In the genomic region with DNA sequence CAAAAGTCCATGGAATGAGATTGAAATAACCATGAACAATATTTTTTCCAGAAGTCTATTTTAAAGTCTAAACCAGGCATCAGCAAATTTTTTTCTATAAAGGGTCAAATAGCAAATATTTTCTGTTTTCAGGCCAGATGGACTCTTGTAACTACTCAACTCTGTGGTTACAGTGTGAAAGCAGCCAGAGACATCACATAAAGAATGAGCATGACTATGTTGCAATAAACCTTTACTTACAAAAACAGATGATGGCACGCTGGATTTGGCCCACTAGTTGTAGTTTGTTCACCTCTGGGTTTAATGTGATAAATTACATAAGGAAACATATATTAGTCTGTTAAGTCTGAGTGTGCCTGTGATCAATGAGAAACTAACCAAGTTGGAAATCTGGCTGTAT, we compare ENCODE assay signal across 27 cellular contexts.
DNase-seq lines count a peak whose midpoint lies in the region; ATAC-seq and TF ChIP-seq lines count a peak whose summit lies in the region.
"Had no signal": no experiment of that assay in that cellular context is flagged by ENCODE, and none has a peak within 500 bp of the region (broad histone marks: within the 10 kb centered on the region; RNA-seq: fewer than 3 reads in every experiment).

No MANE protein-coding gene starts in this region.

- TF ChIP-seq CTCF in MCF 10A (IDR thresholded peaks at IDR 0.05; ENCODE audit: unreplicated experiment): no peak
- no peak for TF ChIP-seq CTCF in breast epithelium (IDR thresholded peaks at IDR 0.05)
- no peak for TF ChIP-seq CTCF in fibroblast of villous mesenchyme (IDR thresholded peaks at IDR 0.05; ENCODE audit: insufficient read depth, low read depth, low read length)

- in situ Hi-C loops in ACHN (cut with HindIII; ENCODE audit: low pct_ligation_motif_present, low pct_unique_long_range_greater_than_20kb, low sequenced_read_pairs): no loop called here

- H3K4me1 Mint-ChIP-seq in MCF 10A (ENCODE audit: insufficient read depth, unreplicated experiment): no peaks in the 10 kb centered on the region

- no peak overlapping the region for H3K27ac ChIP-seq in breast epithelium
- H3K27ac ChIP-seq: 22Rv1, BLaER1, cardiac muscle cell, gastroesophageal sphincter, lower lobe of right lung, psoas muscle had no signal

- H3K4me3 Mint-ChIP-seq in MCF 10A (ENCODE audit: unreplicated experiment): no peak overlapping the region
- H3K4me3 Mint-ChIP-seq: T-helper 2 cell treated with Interferon-gamma antibody and Interleukin-4, amounts not matched to agents 5 μg/mL and 100 μg/mL, for 36 hours had no signal

- no peak overlapping the region for H3K27ac Mint-ChIP-seq in MCF 10A (ENCODE audit: low read depth, unreplicated experiment)
- H3K27ac Mint-ChIP-seq: T-helper 2 cell treated with Interferon-gamma antibody and Interleukin-4, amounts not matched to agents 5 μg/mL and 100 μg/mL, for 36 hours had no signal

- peak; percentile 23 for DNase-seq in MCF 10A (ENCODE audit: unreplicated experiment)
- no peak for DNase-seq in breast epithelium (ENCODE audit: low spot score in 2 of 2)
- DNase-seq in astrocyte of the hippocampus (ENCODE audit: low read depth, low spot score): peak; percentile 10
- peak; percentile 54 for DNase-seq in fibroblast of villous mesenchyme (ENCODE audit: low read depth)
- DNase-seq in ACHN: no peak
- DNase-seq: activated CD4-positive, alpha-beta T cell treated with anti-CD3 and anti-CD28 coated beads, Interleukin-2, amount 50 U/mL, for 48 hours; activated effector memory CD4-positive, alpha-beta T cell treated with Interleukin-2 at 50 U/mL for 16 hours; Caco-2; dermis blood vessel endothelial cell; DND-41; KG1; kidney; lower lobe of right lung; NCI-H187; NCI-H748 treated with DMSO at 0.1 percent for 48 hours; psoas muscle; stimulated activated naive CD4-positive, alpha-beta T cell treated with Interleukin-2 at 50 U/mL for 16 hours had no signal

- no peaks in the 10 kb centered on the region for H3K9me3 ChIP-seq in breast epithelium
- H3K9me3 ChIP-seq: BLaER1, Caco-2, gastroesophageal sphincter, lower lobe of right lung, psoas muscle, tibial nerve had no signal

- no peaks in the 10 kb centered on the region for H3K27me3 ChIP-seq in breast epithelium
- H3K27me3 ChIP-seq: BLaER1, cardiac muscle cell, gastroesophageal sphincter, tibial nerve had no signal

- POLR2A ChIA-PET in MCF 10A (lab: Yijun Ruan, JAX): no interaction called here

- no peak for TF ChIP-seq POLR2A in breast epithelium (IDR thresholded peaks at IDR 0.05)

- intact Hi-C loops in MCF 10A (cut with micrococcal nuclease) (no loop called here), breast epithelium (cut with DNase I; ENCODE audit: low total_unique reads) (no loop called here)

- H3K27me3 Mint-ChIP-seq in MCF 10A (ENCODE audit: insufficient read depth, unreplicated experiment): peaks cover 23% of the 10 kb centered on the region

- ATAC-seq in HG02588 (IDR thresholded peaks at IDR 0.05; ENCODE audit: unreplicated experiment) (no peak), HG03342 (IDR thresholded peaks at IDR 0.05; ENCODE audit: unreplicated experiment) (no peak), HG02798 (IDR thresholded peaks at IDR 0.05; ENCODE audit: poor library complexity, unreplicated experiment) (no peak)
- ATAC-seq: gastroesophageal sphincter, lower lobe of right lung, psoas muscle had no signal

- CTCF ChIA-PET in MCF 10A (lab: Yijun Ruan, JAX): no interaction called here

- no peaks in the 10 kb centered on the region for H3K4me1 ChIP-seq in breast epithelium
- H3K4me1 ChIP-seq: BLaER1, Caco-2, gastroesophageal sphincter, lower lobe of right lung, psoas muscle had no signal

- H3K4me3 ChIP-seq in breast epithelium (no peak overlapping the region), fibroblast of villous mesenchyme (ENCODE audit: low read depth, low read length) (no peak overlapping the region)
- H3K4me3 ChIP-seq: BLaER1, cardiac muscle cell, gastroesophageal sphincter, lower lobe of right lung, psoas muscle, smooth muscle cell, tibial nerve had no signal

- H3K36me3 Mint-ChIP-seq in MCF 10A (ENCODE audit: insufficient read depth, unreplicated experiment): no peaks in the 10 kb centered on the region

- H3K9me3 Mint-ChIP-seq in MCF 10A (ENCODE audit: unreplicated experiment): no peaks in the 10 kb centered on the region
- H3K9me3 Mint-ChIP-seq: T-helper 2 cell treated with Interferon-gamma antibody and Interleukin-4, amounts not matched to agents 5 μg/mL and 100 μg/mL, for 36 hours had no signal

- no TSS peak for BruUV-seq in MCF 10A (replicated peaks; lab: Mats Ljungman, UMichigan)

- H3K36me3 ChIP-seq in breast epithelium: no peaks in the 10 kb centered on the region
- H3K36me3 ChIP-seq: BLaER1, cardiac muscle cell, gastroesophageal sphincter, lower lobe of right lung, tibial nerve had no signal

Comparison
In these comparisons a context has a peak if more than half of its experiments do, and no peak if none do; other contexts are left out.
1. DNase-seq: peak in MCF 10A (single experiment), astrocyte of the hippocampus (single experiment) and fibroblast of villous mesenchyme (single experiment); none in breast epithelium (0 of 2) and ACHN (single experiment).